In genomic region chr15:77695548-77695947, GRCh38 we compare ENCODE assay signal across 27 cellular contexts.
"Had no signal": no experiment of that assay in that cellular context is flagged by ENCODE, and none has a peak within 500 bp of the region (broad histone marks: within the 10 kb centered on the region; RNA-seq: fewer than 3 reads in every experiment).

No MANE protein-coding gene starts in this region.

- H3K4me1 ChIP-seq: parathyroid adenoma, psoas muscle, right lobe of liver, sigmoid colon, suprapubic skin, thyroid gland, tibial nerve, upper lobe of left lung had no signal

- H3K27me3 ChIP-seq: ovary, right lobe of liver, thyroid gland, vagina had no signal

- ATAC-seq: naive thymus-derived CD8-positive, alpha-beta T cell; natural killer cell treated with Interleukin-12 subunit alpha and Interleukin-12 subunit beta and Interleukin-15 and Interleukin-18, amount 100 ng/mL, for 72 hours; psoas muscle; right lobe of liver; stimulated activated memory B cell treated with anti-CD40 and anti-IgM and Interleukin-4, amounts not matched to agents 10 μg/mL and 1 μg/mL and 100 μg/mL, for 72 hours; stimulated activated naive CD8-positive, alpha-beta T cell treated with anti-CD3 and anti-CD28 coated beads, Interleukin-15, amount 100 ng/mL, for 72 hours; stimulated activated naive CD8-positive, alpha-beta T cell treated with anti-CD3 and anti-CD28 coated beads, Interleukin-15, Interleukin-2, amounts not matched to agents 100 U/mL and 50 U/mL, for 24 hours had no signal

- H3K9ac ChIP-seq: parathyroid adenoma had no signal

- H3K36me3 ChIP-seq: ovary, right lobe of liver, sigmoid colon, suprapubic skin, thoracic aorta, thyroid gland, tibial nerve, upper lobe of left lung, vagina had no signal

- H3K9me3 ChIP-seq: ovary, psoas muscle, right lobe of liver, sigmoid colon, suprapubic skin, thoracic aorta, thyroid gland, tibial nerve, upper lobe of left lung, vagina had no signal

- H3K27ac ChIP-seq: ovary, parathyroid adenoma, psoas muscle, right lobe of liver, sigmoid colon, suprapubic skin, thoracic aorta, thyroid gland, tibial nerve, upper lobe of left lung, vagina had no signal

- H3K4me3 ChIP-seq: ovary, psoas muscle, right lobe of liver, sigmoid colon, suprapubic skin, thoracic aorta, thyroid gland, tibial nerve, upper lobe of left lung, vagina had no signal

- H3K79me2 ChIP-seq: parathyroid adenoma had no signal

- DNase-seq: naive thymus-derived CD8-positive, alpha-beta T cell; nephron progenitor cell; occipital lobe; right cardiac atrium; right lobe of liver; sigmoid colon; small intestine; stimulated activated CD4-positive, alpha-beta T cell treated with anti-CD3 and anti-CD28 coated beads, Interleukin-15, amount 100 ng/mL, for 24 hours; stimulated activated CD4-positive, alpha-beta T cell treated with anti-CD3 and anti-CD28 coated beads, Interleukin-2, amount 100 ng/mL, for 24 hours; stimulated activated CD4-positive, alpha-beta T cell treated with anti-CD3 and anti-CD28 coated beads, Interleukin-2, amount 100 ng/mL, for 48 hours; stimulated activated CD4-positive, alpha-beta T cell treated with anti-CD3 and anti-CD28 coated beads, Interleukin-4, amount 100 ng/mL, for 24 hours; stimulated activated CD8-positive, alpha-beta memory T cell treated with anti-CD3 and anti-CD28 coated beads, Interleukin-4, amount 100 ng/mL, for 48 hours; stimulated activated naive CD4-positive, alpha-beta T cell; stimulated activated naive CD8-positive, alpha-beta T cell treated with anti-CD3 and anti-CD28 coated beads, Interleukin-15, amount 100 ng/mL, for 72 hours; stimulated activated naive CD8-positive, alpha-beta T cell treated with anti-CD3 and anti-CD28 coated beads, Interleukin-15, Interleukin-2, amounts not matched to agents 100 U/mL and 50 U/mL, for 24 hours; thyroid gland; trophoblast cell; upper lobe of left lung had no signal

- H2AFZ ChIP-seq: parathyroid adenoma had no signal
